21 cellular contexts compared by ENCODE assay signal in the genomic region with DNA sequence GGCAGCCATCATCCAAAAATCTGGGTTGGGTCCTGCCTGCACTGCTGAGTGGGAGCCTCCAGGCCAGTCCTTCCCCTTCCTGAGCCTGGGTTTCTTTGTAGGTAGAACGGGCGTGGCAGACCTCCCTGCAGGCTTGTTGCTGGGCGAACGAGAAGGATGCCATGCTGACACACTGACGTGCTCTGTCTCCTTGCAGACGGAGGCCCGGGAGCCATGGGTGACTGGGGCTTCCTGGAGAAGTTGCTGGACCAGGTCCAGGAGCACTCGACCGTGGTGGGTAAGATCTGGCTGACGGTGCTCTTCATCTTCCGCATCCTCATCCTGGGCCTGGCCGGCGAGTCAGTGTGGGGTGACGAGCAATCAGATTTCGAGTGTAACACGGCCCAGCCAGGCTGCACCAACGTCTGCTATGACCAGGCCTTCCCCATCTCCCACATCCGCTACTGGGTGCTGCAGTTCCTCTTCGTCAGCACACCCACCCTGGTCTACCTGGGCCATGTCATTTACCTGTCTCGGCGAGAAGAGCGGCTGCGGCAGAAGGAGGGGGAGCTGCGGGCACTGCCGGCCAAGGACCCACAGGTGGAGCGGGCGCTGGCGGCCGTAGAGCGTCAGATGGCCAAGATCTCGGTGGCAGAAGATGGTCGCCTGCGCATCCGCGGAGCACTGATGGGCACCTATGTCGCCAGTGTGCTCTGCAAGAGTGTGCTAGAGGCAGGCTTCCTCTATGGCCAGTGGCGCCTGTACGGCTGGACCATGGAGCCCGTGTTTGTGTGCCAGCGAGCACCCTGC. TPM values are rescaled to one million over a fixed set of nuclear protein-coding genes. Genes with fewer than 3 reads are reported as not detected.
DNase-seq lines count a peak whose midpoint lies in the region; ATAC-seq and TF ChIP-seq lines count a peak whose summit lies in the region.
"Had no signal": no experiment of that assay in that cellular context is flagged by ENCODE, and none has a peak within 500 bp of the region (broad histone marks: within the 10 kb centered on the region; RNA-seq: fewer than 3 reads in every experiment).

No MANE protein-coding gene starts in this region.

- H3K9me3 ChIP-seq in sigmoid colon = no peaks in the 10 kb centered on the region

- H3K27ac ChIP-seq in sigmoid colon = peak overlapping the region in 2 of 4 donors; percentile 37 to 46
- H3K27ac ChIP-seq: parathyroid adenoma, WERI-Rb-1 had no signal

- DNase-seq in ACHN (peak; percentile 62), RPMI8226 (peak; percentile 18), iPS-NIHi11 (ENCODE audit: low spot score) (peak; percentile 7), sigmoid colon (no peak), DMS 273 (lab: John Stamatoyannopoulos, UW; ENCODE audit: unreplicated experiment) (no peak), NCI-H187 treated with DMSO at 0.1 percent for 48 hours (lab: John Stamatoyannopoulos, UW) (no peak)
- no peak for DNase-seq in activated T-cell treated with anti-CD3 and anti-CD28 coated beads, Interleukin-2, amount 50 U/mL, for 48 hours
- DNase-seq: activated CD4-positive, alpha-beta memory T cell treated with anti-CD3 and anti-CD28 coated beads for 36 hours; activated T-cell treated with anti-CD3 and anti-CD28 coated beads, Interleukin-2, amount 50 U/mL, for 4 hours; dermis blood vessel endothelial cell; hypothalamus; left colon; NCI-H1694 treated with DMSO at 0.1 percent for 48 hours; SHP77; stimulated activated naive CD8-positive, alpha-beta T cell treated with anti-CD3 and anti-CD28 coated beads, Interleukin-15, Interleukin-2, amounts not matched to agents 100 U/mL and 50 U/mL, for 24 hours; WERI-Rb-1 had no signal

- peak overlapping the region in 3 of 4 donors; percentile 16 to 37 (median 27) for H3K4me3 ChIP-seq in sigmoid colon

- TF ChIP-seq EP300 in sigmoid colon (IDR thresholded peaks at IDR 0.05) = no peak

- peaks cover 4 to 22% (median 13%) of the 10 kb centered on the region in 3 donors for H3K27me3 ChIP-seq in sigmoid colon

- in situ Hi-C loops in ACHN (cut with HindIII; ENCODE audit: low pct_ligation_motif_present, low pct_unique_long_range_greater_than_20kb, low sequenced_read_pairs) = no loop called here

- peaks cover 0 to 7% (median 0%) of the 10 kb centered on the region in 4 donors for H3K36me3 ChIP-seq in sigmoid colon
- H3K36me3 ChIP-seq: WERI-Rb-1 had no signal

- 89 to 91% methylated on average over 40 of the region's 40 CpGs for WGBS in sigmoid colon, 2 donors

- no peak for ATAC-seq in HG03175 (IDR thresholded peaks at IDR 0.05; ENCODE audit: unreplicated experiment)
- ATAC-seq: activated naive CD4-positive, alpha-beta T cell treated with anti-CD3 and anti-CD28 coated beads, Interleukin-2, amount 50 U/mL, for 72 hours; activated T-cell treated with anti-CD3 and anti-CD28 coated beads, Interleukin-2, amount 50 U/mL, for 4 hours; left colon; stimulated activated naive CD8-positive, alpha-beta T cell treated with anti-CD3 and anti-CD28 coated beads, Interleukin-15, Interleukin-2, amounts not matched to agents 100 U/mL and 50 U/mL, for 24 hours had no signal

- intact Hi-C loops in sigmoid colon (cut with DNase I) = no loop called here

- no peak for TF ChIP-seq POLR2A in sigmoid colon (IDR thresholded peaks at IDR 0.05)

- H3K4me1 ChIP-seq in sigmoid colon = peaks cover 0 to 7% (median 3%) of the 10 kb centered on the region in 4 donors
- H3K4me1 ChIP-seq: parathyroid adenoma had no signal

- no peak for TF ChIP-seq CTCF in sigmoid colon (IDR thresholded peaks at IDR 0.05)

RNA-seq across cellular contexts. Expression of gene GJA4, which starts 1.4 kb away (rescaled TPM):
- 10 to 100 TPM in 1 of 4 donors, 1 to 10 TPM in 3; 3.3 to 14.7 (median 7.6) TPM for total RNA-seq in sigmoid colon
- polyA plus RNA-seq in sigmoid colon = 1 to 10 TPM in 1 of 3 donors, under 1 TPM in 1, not detected in 1; 0.60 to 8.3 TPM
- total RNA-seq: activated CD4-positive, alpha-beta memory T cell treated with anti-CD3 and anti-CD28 coated beads for 36 hours; myocyte; NCI-H460 had no signal

RNA-seq across cellular contexts. Expression of gene GJB3, which starts 13.2 kb away (rescaled TPM):
- not detected for total RNA-seq in sigmoid colon
- polyA plus RNA-seq in sigmoid colon = 10 to 100 TPM in 1 of 3 donors, 1 to 10 TPM in 2; 1.2 to 11.0 (median 1.8) TPM
- total RNA-seq: activated CD4-positive, alpha-beta memory T cell treated with anti-CD3 and anti-CD28 coated beads for 36 hours; activated naive CD4-positive, alpha-beta T cell treated with anti-CD3 and anti-CD28 coated beads, Interleukin-2, amount 50 U/mL, for 72 hours; activated T-cell treated with anti-CD3 and anti-CD28 coated beads, Interleukin-2, amount 50 U/mL, for 4 hours; myocyte; NCI-H460 had no signal

RNA-seq across cellular contexts. Expression of gene GJB4, which starts 34.7 kb away (rescaled TPM):
- total RNA-seq in sigmoid colon = not detected
- under 1 TPM in 1 of 3 donors, not detected in 2; 0.39 TPM for polyA plus RNA-seq in sigmoid colon
- total RNA-seq: activated CD4-positive, alpha-beta memory T cell treated with anti-CD3 and anti-CD28 coated beads for 36 hours; activated naive CD4-positive, alpha-beta T cell treated with anti-CD3 and anti-CD28 coated beads, Interleukin-2, amount 50 U/mL, for 72 hours; activated T-cell treated with anti-CD3 and anti-CD28 coated beads, Interleukin-2, amount 50 U/mL, for 4 hours; dermis blood vessel endothelial cell; myocyte; NCI-H460 had no signal

RNA-seq across cellular contexts. Expression of gene GJB5, which starts 39.3 kb away (rescaled TPM):
- total RNA-seq in sigmoid colon = not detected
- under 1 TPM in 1 of 3 donors, not detected in 2; 0.69 TPM for polyA plus RNA-seq in sigmoid colon
- total RNA-seq: activated CD4-positive, alpha-beta memory T cell treated with anti-CD3 and anti-CD28 coated beads for 36 hours; activated naive CD4-positive, alpha-beta T cell treated with anti-CD3 and anti-CD28 coated beads, Interleukin-2, amount 50 U/mL, for 72 hours; activated T-cell treated with anti-CD3 and anti-CD28 coated beads, Interleukin-2, amount 50 U/mL, for 4 hours; left colon; myocyte; NCI-H460 had no signal

Comparison
In these comparisons a context has a peak if more than half of its experiments do, and no peak if none do; other contexts are left out.
1. DNase-seq: peak in ACHN (single experiment), RPMI8226 (single experiment) and iPS-NIHi11 (single experiment); none in sigmoid colon (single experiment), DMS 273 (single experiment), activated T-cell treated with anti-CD3 and anti-CD28 coated beads, Interleukin-2, amount 50 U/mL, for 48 hours (0 of 2) and NCI-H187 treated with DMSO at 0.1 percent for 48 hours (single experiment).